8 cellular contexts compared by ENCODE assay signal in genomic region chr14:69716483-69717187, GRCh38. TPM values are rescaled to one million over a fixed set of nuclear protein-coding genes. Genes with fewer than 3 reads are reported as not detected.
DNase-seq lines count a peak whose midpoint lies in the region; ATAC-seq, FAIRE-seq and TF ChIP-seq lines count a peak whose summit lies in the region.

No MANE protein-coding gene starts in this region.

- H3K9me3 ChIP-seq in SK-N-SH, result no peaks in the 10 kb centered on the region
- no peaks in the 10 kb centered on the region for H3K9me3 ChIP-seq in kidney (ENCODE audit: control insufficient read depth in 1 of 2, low read length in 2 of 2)

- no peaks in the 10 kb centered on the region for H3K9me3 Mint-ChIP-seq in osteocyte (ENCODE audit: unreplicated experiment)

- no peaks in the 10 kb centered on the region for H3K27me3 ChIP-seq in SK-N-SH (ENCODE audit: insufficient read depth)

- 72% methylated on average over 5 of the region's 5 CpGs for WGBS in SK-N-SH (ENCODE audit: low lambda C conversion rate)

- peaks cover 62% of the 10 kb centered on the region for H3K4me1 Mint-ChIP-seq in osteocyte (ENCODE audit: unreplicated experiment)

- TF ChIP-seq RAD21 in SK-N-SH (IDR thresholded peaks at IDR 0.05; ENCODE audit: low read length), result no peak

- DNase-seq in G401 (ENCODE audit: low spot score) (peak; percentile 63), SK-N-SH (no peak), dermis blood vessel endothelial cell (peak; percentile 97), osteocyte (ENCODE audit: extremely low spot score, unreplicated experiment) (no peak), kidney (no peak)

- ATAC-seq in HG02571 (IDR thresholded peaks at IDR 0.05; ENCODE audit: unreplicated experiment) (no peak), HG03095 (IDR thresholded peaks at IDR 0.05; ENCODE audit: unreplicated experiment) (no peak), GM21528 (IDR thresholded peaks at IDR 0.05; ENCODE audit: low FRiP score, unreplicated experiment) (no peak)

- H3K27me3 Mint-ChIP-seq in osteocyte (ENCODE audit: unreplicated experiment), result no peaks in the 10 kb centered on the region

- TF ChIP-seq CTCF in SK-N-SH (IDR thresholded peaks at IDR 0.05) (no peak), osteocyte (IDR thresholded peaks at IDR 0.05) (no peak), kidney (IDR thresholded peaks at IDR 0.05; ENCODE audit: borderline replicate concordance, extremely low read depth, insufficient read depth) (no peak)

- H3K36me3 Mint-ChIP-seq in osteocyte (ENCODE audit: unreplicated experiment), result peaks cover 2% of the 10 kb centered on the region

- H3K36me3 ChIP-seq in SK-N-SH (replicated peaks in 1 of 2; ENCODE audit: control insufficient read depth in 1 of 2, insufficient read depth in 2 of 2, low read length in 1 of 2) (no peaks in the 10 kb centered on the region), kidney (ENCODE audit: control insufficient read depth in 1 of 2, insufficient read depth in 2 of 2, low read length in 2 of 2) (peaks cover 0 to under 1% of the 10 kb centered on the region in 2 donors)

- no peaks in the 10 kb centered on the region for H3K79me2 ChIP-seq in SK-N-SH (ENCODE audit: insufficient read depth)

- H3K9ac ChIP-seq in SK-N-SH, result no peak overlapping the region
- H3K9ac ChIP-seq in kidney (ENCODE audit: low read length in 2 of 2), result no peak overlapping the region

- no peak overlapping the region for H3K4me3 Mint-ChIP-seq in osteocyte (ENCODE audit: unreplicated experiment)

- H3K27ac ChIP-seq in SK-N-SH (ENCODE audit: low read depth in 2 of 2, low read length in 1 of 2) (peak overlapping the region; percentile 32 to 44; a peak in 3 of 4 replicates), kidney (ENCODE audit: low read depth in 2 of 2, low read length in 2 of 2) (peak overlapping the region in 1 of 2 donors; percentile 20)

- POLR2A ChIA-PET in SK-N-SH (lab: Yijun Ruan, JAX), result no interaction called here

- CTCF ChIA-PET in SK-N-SH (lab: Yijun Ruan, JAX), result interaction anchor here (0.7 to 3.6 kb wide), 5 partner anchors 11 to 142 kb away, joined by 3 to 27 read pairs (median 4); partner anchors contain the start of gene CCDC177

- intact Hi-C loops in kidney (cut with DNase I), result no loop called here

- no peaks in the 10 kb centered on the region for H3K9me2 ChIP-seq in SK-N-SH

- peaks cover 10% of the 10 kb centered on the region for H3F3A ChIP-seq in SK-N-SH (replicated peaks; ENCODE audit: insufficient read depth)

- no peak overlapping the region for H3K4me3 ChIP-seq in SK-N-SH (ENCODE audit: low read depth in 2 of 2, low read length in 1 of 2)
- no peak overlapping the region for H3K4me3 ChIP-seq in kidney (ENCODE audit: low read length in 2 of 2)

- TF ChIP-seq EP300 in SK-N-SH (IDR thresholded peaks at IDR 0.05; ENCODE audit: borderline replicate concordance in 1 of 2, low read depth in 1 of 2, low read length in 1 of 2), result no peak

- H3K4me1 ChIP-seq in SK-N-SH (ENCODE audit: control insufficient read depth in 1 of 2, insufficient read depth in 2 of 2, low read depth in 1 of 2, low read length in 1 of 2) (peaks cover 34 to 36% of the 10 kb centered on the region in 2 experiments; a peak in 3 of 4 replicates), kidney (ENCODE audit: control insufficient read depth in 1 of 2, insufficient read depth in 1 of 2, low read depth in 1 of 2, low read length in 2 of 2) (peaks cover 27 to 44% of the 10 kb centered on the region in 2 donors)

- no peak overlapping the region for H2AFZ ChIP-seq in SK-N-SH (ENCODE audit: low read depth)

- in situ Hi-C loops in G401 (cut with HindIII; ENCODE audit: low sequenced_read_pairs), result no loop called here

- H3K27ac Mint-ChIP-seq in osteocyte (ENCODE audit: unreplicated experiment), result peak overlapping the region; percentile 90

- H3K4me2 ChIP-seq in SK-N-SH, result peak overlapping the region; percentile 3; the same call in 1 of the 2 replicates

- no peak for FAIRE-seq in kidney (lab: Jason Lieb, UNC)

- no peaks in the 10 kb centered on the region for H4K20me1 ChIP-seq in SK-N-SH (ENCODE audit: insufficient read depth)

TF ChIP-seq in SK-N-SH, 30 proteins besides CTCF, POLR2A, EP300 and RAD21:
- no peak for TF ChIP-seq MAX (IDR thresholded peaks at IDR 0.05; ENCODE audit: low read depth)
- TF ChIP-seq FOXJ3 (CRISPR knock-in tag; IDR thresholded peaks at IDR 0.05), result 0 out of 2 replicates have a peak, but pooled peaks have one; percentile 11
- 0 out of 2 replicates have a peak, but pooled peaks have one; percentile 35 for TF ChIP-seq FOSL2 (IDR thresholded peaks at IDR 0.05; ENCODE audit: borderline replicate concordance, low read depth)

RNA-seq across cellular contexts. Expression of gene SRSF5, which starts 50.3 kb away (rescaled TPM):
- total RNA-seq in G401 (2014; rRNA removed; shearing (Covaris generic)), result 72.9 and 81.0 TPM in 2 replicates
- 324 and 395 TPM in 2 replicates for polyA plus RNA-seq in SK-N-SH (2012; rRNA removed)
- polyA plus RNA-seq in SK-N-SH (2012; cell fraction: cytosol; rRNA removed), result 305 and 400 TPM in 2 replicates
- 682 and 1,159 TPM in 2 replicates for polyA plus RNA-seq in SK-N-SH (2012; cell fraction: nucleus; rRNA removed)
- 155 and 195 TPM in 2 replicates for total RNA-seq in dermis blood vessel endothelial cell
- 245 and 279 TPM in 2 replicates for total RNA-seq in osteocyte
- total RNA-seq in kidney, result 340 TPM
- 207 TPM for polyA plus RNA-seq in kidney (ENCODE audit: insufficient read depth, low read depth, low replicate concordance)

Comparison
In these comparisons a context has a peak if more than half of its experiments do, and no peak if none do; other contexts are left out.
1. DNase-seq: peak in G401 (single experiment) and dermis blood vessel endothelial cell (single experiment); none in SK-N-SH (single experiment), osteocyte (single experiment) and kidney (single experiment).